ENCODE assay signal across 1 cellular context in the genomic region with DNA sequence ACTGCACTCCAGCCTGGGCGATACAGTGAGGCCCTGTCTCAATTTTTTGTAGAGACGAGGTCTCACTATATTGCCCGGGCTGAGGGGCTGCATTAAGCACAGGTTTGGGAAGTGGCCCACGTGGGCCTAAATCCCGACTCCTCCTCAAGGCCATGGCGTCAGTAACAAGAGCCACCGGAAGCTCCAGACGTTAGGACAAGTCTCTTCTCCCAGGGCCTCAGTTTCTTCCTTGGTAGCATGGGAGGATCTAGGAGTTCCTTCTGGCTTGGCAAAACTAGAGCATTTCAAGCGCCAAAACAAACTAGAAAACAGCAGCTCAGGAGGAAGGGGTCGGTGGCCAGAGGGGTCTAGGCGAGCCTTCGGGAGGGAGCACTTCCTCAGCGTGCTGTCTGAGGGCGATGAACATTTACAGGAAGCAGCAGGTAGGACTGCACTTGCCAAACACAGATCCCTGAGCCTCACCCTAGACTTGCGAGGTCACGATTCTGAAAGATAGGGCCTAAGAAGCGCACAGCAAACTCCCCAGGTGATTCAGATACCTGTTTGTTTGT.
A peak's percentile ranks its signal among the peaks of the same experiment; 100 is the strongest.
TF ChIP-seq lines count a peak whose summit lies in the region.

No MANE protein-coding gene starts in this region.

TF ChIP-seq in K562, 482 proteins besides CTCF, POLR2A, EP300 and RAD21 (continues in another document):
- TF ChIP-seq, protein P1, sequence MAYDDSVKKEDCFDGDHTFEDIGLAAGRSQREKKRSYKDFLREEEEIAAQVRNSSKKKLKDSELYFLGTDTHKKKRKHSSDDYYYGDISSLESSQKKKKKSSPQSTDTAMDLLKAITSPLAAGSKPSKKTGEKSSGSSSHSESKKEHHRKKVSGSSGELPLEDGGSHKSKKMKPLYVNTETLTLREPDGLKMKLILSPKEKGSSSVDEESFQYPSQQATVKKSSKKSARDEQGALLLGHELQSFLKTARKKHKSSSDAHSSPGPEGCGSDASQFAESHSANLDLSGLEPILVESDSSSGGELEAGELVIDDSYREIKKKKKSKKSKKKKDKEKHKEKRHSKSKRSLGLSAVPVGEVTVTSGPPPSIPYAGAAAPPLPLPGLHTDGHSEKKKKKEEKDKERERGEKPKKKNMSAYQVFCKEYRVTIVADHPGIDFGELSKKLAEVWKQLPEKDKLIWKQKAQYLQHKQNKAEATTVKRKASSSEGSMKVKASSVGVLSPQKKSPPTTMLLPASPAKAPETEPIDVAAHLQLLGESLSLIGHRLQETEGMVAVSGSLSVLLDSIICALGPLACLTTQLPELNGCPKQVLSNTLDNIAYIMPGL (CRISPR knock-in tag; IDR thresholded peaks at IDR 0.05) = no peak
- TF ChIP-seq PHB2 (IDR thresholded peaks at IDR 0.05; ENCODE audit: low read depth) = no peak
- TF ChIP-seq SPI1 (IDR thresholded peaks at IDR 0.05; ENCODE audit: borderline replicate concordance, low read depth, low read length) = peak; percentile 69; the same call in 1 of the 2 replicates
- no peak for TF ChIP-seq EHMT2 (IDR thresholded peaks at IDR 0.05)
- TF ChIP-seq DMBX1 (CRISPR knock-in tag; IDR thresholded peaks at IDR 0.05; ENCODE audit: borderline replicate concordance) = no peak
- TF ChIP-seq ZNF197 (CRISPR knock-in tag; IDR thresholded peaks at IDR 0.05; ENCODE audit: low read depth) = no peak
- TF ChIP-seq TARDBP (IDR thresholded peaks at IDR 0.05) = no peak
- TF ChIP-seq USF2 (CRISPR knock-in tag; IDR thresholded peaks at IDR 0.05) = peak; percentile 40
- TF ChIP-seq NFRKB (IDR thresholded peaks at IDR 0.05; ENCODE audit: low read depth) = peak; percentile 75; the same call in 1 of the 2 replicates
- 0 out of 2 replicates have a peak, but pooled peaks have one; percentile 32 for TF ChIP-seq ATF6 (CRISPR knock-in tag; IDR thresholded peaks at IDR 0.05)
- no peak for TF ChIP-seq BRD9 (IDR thresholded peaks at IDR 0.05; ENCODE audit: low read depth, partially characterized antibody)
- no peak for TF ChIP-seq ZNF184 (CRISPR knock-in tag; IDR thresholded peaks at IDR 0.05)
- TF ChIP-seq TEAD1 (CRISPR knock-in tag; IDR thresholded peaks at IDR 0.05) = no peak
- TF ChIP-seq, protein P2, sequence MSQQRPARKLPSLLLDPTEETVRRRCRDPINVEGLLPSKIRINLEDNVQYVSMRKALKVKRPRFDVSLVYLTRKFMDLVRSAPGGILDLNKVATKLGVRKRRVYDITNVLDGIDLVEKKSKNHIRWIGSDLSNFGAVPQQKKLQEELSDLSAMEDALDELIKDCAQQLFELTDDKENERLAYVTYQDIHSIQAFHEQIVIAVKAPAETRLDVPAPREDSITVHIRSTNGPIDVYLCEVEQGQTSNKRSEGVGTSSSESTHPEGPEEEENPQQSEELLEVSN (IDR thresholded peaks at IDR 0.05; ENCODE audit: borderline replicate concordance in 1 of 2, extremely low read depth in 1 of 2, insufficient read depth in 1 of 2, insufficient read length in 1 of 2, low read depth in 1 of 2, low read length in 1 of 2, poor library complexity in 1 of 2, severe bottlenecking in 1 of 2) = no peak
- no peak for TF ChIP-seq IRF2 (CRISPR knock-in tag; IDR thresholded peaks at IDR 0.05)
- 0 out of 2 replicates have a peak, but pooled peaks have one; percentile 35 for TF ChIP-seq CREM (IDR thresholded peaks at IDR 0.05; ENCODE audit: low read depth)
- no peak for TF ChIP-seq CREB5 (CRISPR knock-in tag; IDR thresholded peaks at IDR 0.05)
- no peak for TF ChIP-seq THRAP3 (IDR thresholded peaks at IDR 0.05; ENCODE audit: borderline replicate concordance)
- TF ChIP-seq STAT6 (CRISPR knock-in tag; IDR thresholded peaks at IDR 0.05) = 0 out of 2 replicates have a peak, but pooled peaks have one; percentile 35
- TF ChIP-seq YY1 (IDR thresholded peaks at IDR 0.05; ENCODE audit: borderline replicate concordance in 1 of 3, control insufficient read depth in 1 of 3, extremely low read depth in 1 of 3, insufficient read depth in 3 of 3, insufficient read length in 1 of 3, insufficient replicate concordance in 2 of 3, low read depth in 1 of 3, low read length in 2 of 3) = peak in 1 of 3 experiments; percentile 17
- 0 out of 2 replicates have a peak, but pooled peaks have one; percentile 39 for TF ChIP-seq CBFB (CRISPR knock-in tag; IDR thresholded peaks at IDR 0.05)
- no peak for TF ChIP-seq ZNF133 (CRISPR knock-in tag; IDR thresholded peaks at IDR 0.05)
- TF ChIP-seq POLR2B (IDR thresholded peaks at IDR 0.05; ENCODE audit: low read depth, partially characterized antibody) = no peak
- TF ChIP-seq ARID2 (IDR thresholded peaks at IDR 0.05) = no peak
- TF ChIP-seq, protein P3, sequence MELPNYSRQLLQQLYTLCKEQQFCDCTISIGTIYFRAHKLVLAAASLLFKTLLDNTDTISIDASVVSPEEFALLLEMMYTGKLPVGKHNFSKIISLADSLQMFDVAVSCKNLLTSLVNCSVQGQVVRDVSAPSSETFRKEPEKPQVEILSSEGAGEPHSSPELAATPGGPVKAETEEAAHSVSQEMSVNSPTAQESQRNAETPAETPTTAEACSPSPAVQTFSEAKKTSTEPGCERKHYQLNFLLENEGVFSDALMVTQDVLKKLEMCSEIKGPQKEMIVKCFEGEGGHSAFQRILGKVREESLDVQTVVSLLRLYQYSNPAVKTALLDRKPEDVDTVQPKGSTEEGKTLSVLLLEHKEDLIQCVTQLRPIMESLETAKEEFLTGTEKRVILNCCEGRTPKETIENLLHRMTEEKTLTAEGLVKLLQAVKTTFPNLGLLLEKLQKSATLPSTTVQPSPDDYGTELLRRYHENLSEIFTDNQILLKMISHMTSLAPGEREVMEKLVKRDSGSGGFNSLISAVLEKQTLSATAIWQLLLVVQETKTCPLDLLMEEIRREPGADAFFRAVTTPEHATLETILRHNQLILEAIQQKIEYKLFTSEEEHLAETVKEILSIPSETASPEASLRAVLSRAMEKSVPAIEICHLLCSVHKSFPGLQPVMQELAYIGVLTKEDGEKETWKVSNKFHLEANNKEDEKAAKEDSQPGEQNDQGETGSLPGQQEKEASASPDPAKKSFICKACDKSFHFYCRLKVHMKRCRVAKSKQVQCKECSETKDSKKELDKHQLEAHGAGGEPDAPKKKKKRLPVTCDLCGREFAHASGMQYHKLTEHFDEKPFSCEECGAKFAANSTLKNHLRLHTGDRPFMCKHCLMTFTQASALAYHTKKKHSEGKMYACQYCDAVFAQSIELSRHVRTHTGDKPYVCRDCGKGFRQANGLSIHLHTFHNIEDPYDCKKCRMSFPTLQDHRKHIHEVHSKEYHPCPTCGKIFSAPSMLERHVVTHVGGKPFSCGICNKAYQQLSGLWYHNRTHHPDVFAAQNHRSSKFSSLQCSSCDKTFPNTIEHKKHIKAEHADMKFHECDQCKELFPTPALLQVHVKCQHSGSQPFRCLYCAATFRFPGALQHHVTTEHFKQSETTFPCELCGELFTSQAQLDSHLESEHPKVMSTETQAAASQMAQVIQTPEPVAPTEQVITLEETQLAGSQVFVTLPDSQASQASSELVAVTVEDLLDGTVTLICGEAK (IDR thresholded peaks at IDR 0.05) = no peak
- TF ChIP-seq, protein P3 (CRISPR knock-in tag; IDR thresholded peaks at IDR 0.05) = 0 out of 2 replicates have a peak, but pooled peaks have one; percentile 35
- TF ChIP-seq HNRNPH1 (optimal IDR thresholded peaks at IDR 0.05; ENCODE audit: low read depth, low read length) = no peak
- TF ChIP-seq ZBTB11 (CRISPR knock-in tag; IDR thresholded peaks at IDR 0.05) = peak in 2 of 3 experiments; percentile 3 to 16; a peak in 1 of 6 replicates
- no peak for TF ChIP-seq PML (IDR thresholded peaks at IDR 0.05; ENCODE audit: low read length)
- no peak for TF ChIP-seq KLF13 (tag; IDR thresholded peaks at IDR 0.05; ENCODE audit: borderline replicate concordance, low read depth)
